Comparison of ENCODE assay signal across 8 cellular contexts in the genomic region with DNA sequence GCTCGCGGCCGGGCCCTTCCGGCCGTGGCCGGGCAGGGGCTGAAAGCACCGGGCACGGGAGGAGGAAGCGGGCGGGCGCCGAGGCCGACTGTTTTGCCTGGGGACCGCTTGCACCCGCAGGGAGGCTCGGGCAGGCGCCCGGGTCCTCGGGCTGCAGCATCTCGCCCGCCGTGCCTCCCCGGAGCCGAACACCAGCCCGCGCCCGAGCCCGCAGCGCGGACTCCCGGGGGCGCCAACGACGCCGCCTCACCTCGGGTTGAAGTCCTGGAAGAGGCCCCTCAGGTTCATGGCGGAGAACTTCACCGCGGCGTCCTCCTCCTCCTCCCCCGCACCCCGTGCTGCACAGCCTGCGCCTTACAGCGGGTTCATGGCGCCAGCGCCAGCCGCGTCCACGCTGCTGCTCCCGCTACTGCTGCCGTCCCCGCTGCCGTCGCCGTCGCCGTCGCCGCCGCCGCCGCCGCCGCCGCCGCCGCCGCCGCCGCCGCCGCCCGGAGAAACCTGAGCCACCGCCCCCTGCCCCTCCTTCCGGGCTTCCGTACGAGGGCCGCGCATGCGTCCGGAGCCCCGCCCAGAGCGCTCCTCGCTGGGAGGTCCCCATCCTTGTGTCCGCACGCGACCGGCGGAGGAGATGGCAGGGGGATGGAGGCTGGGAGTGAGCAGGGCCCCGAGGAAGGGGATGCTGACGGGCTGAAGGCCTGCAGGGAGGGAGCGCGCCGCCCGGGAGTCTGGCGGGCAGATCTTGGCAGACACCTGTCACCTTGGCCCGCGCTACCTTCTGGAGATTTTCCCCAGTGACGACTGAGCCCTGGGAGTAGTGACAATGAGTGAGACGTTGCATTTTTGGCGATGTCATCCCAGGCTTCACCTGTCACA. TPM values are rescaled to one million over a fixed set of nuclear protein-coding genes. Genes with fewer than 3 reads are reported as not detected.
DNase-seq lines count a peak whose midpoint lies in the region; ATAC-seq and TF ChIP-seq lines count a peak whose summit lies in the region.

A gene (minus strand): TSS at position 500 of the 873 bp plus-strand sequence. CDS start 212 bp downstream, at position 288.

- no peaks in the 10 kb centered on the region for H3K36me3 Mint-ChIP-seq in WTC11

- peak; percentile 17 for DNase-seq in DMS79 treated with DMSO at 0.1 percent for 48 hours (lab: John Stamatoyannopoulos, UW)
- no peak for DNase-seq in DMS79 (lab: John Stamatoyannopoulos, UW)
- DNase-seq in NCI-H2081 treated with DMSO at 0.1 percent for 48 hours (lab: John Stamatoyannopoulos, UW): peak; percentile 5
- peak; percentile 74 for DNase-seq in WTC11 (ENCODE audit: low spot score)
- DNase-seq in cardiac fibroblast (ENCODE audit: low read depth in 2 of 2): peak; percentile 45 to 51
- peak; percentile 78 for DNase-seq in islet precursor cell
- DNase-seq in stimulated activated CD4-positive, alpha-beta T cell treated with anti-CD3 and anti-CD28 coated beads, Interleukin-15, amount 100 ng/mL, for 24 hours: peak; percentile 83

- H3K4me1 Mint-ChIP-seq in WTC11: peaks cover 24% of the 10 kb centered on the region

- CTCF ChIA-PET in WTC11 (lab: Charles Lee): no interaction called here

- H3K9me3 Mint-ChIP-seq in WTC11: peaks cover 1% of the 10 kb centered on the region; the same call in 1 of the 2 replicates

- TF ChIP-seq CTCF in WTC11 (IDR thresholded peaks at IDR 0.05) (no peak), cardiac fibroblast (IDR thresholded peaks at IDR 0.05; ENCODE audit: low read depth, low read length) (no peak)

- peaks cover 40% of the 10 kb centered on the region for H3K27me3 Mint-ChIP-seq in WTC11 (ENCODE audit: low read depth)

- ATAC-seq in HG02970 (IDR thresholded peaks at IDR 0.05; ENCODE audit: low FRiP score, unreplicated experiment) (peak; percentile 87), WTC11 (peak; percentile 84)

- POLR2A ChIA-PET in WTC11 (lab: Charles Lee): no interaction called here

- H3K27ac Mint-ChIP-seq in WTC11: no peak within 1 kb of the TSS

- H3K4me3 ChIP-seq in cardiac fibroblast (replicated peaks in 1 of 2; ENCODE audit: low read depth in 2 of 2, low read length in 2 of 2): peak within 1 kb of the TSS; percentile 67 to 72

- peak within 1 kb of the TSS; percentile 90 for H3K4me3 Mint-ChIP-seq in WTC11

TF ChIP-seq in WTC11, 78 proteins besides CTCF, POLR2A, EP300 and RAD21:
- TF ChIP-seq SMAD4 (CRISPR knock-in tag; IDR thresholded peaks at IDR 0.05): no peak
- TF ChIP-seq, protein P1, sequence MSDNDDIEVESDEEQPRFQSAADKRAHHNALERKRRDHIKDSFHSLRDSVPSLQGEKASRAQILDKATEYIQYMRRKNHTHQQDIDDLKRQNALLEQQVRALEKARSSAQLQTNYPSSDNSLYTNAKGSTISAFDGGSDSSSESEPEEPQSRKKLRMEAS (CRISPR knock-in tag; IDR thresholded peaks at IDR 0.05): peak; percentile 67
- TF ChIP-seq SP1 (CRISPR knock-in tag; conservative IDR thresholded peaks at IDR 0.05): peak; percentile 38; the same call in 1 of the 2 replicates

RNA-seq across cellular contexts. Expression of the gene that starts here (rescaled TPM):
- 15.9 to 20.2 TPM (median 17.1 TPM) in 3 replicates for total RNA-seq in WTC11 (2021)
